ENCODE assay signal across 8 cellular contexts in the genomic region with DNA sequence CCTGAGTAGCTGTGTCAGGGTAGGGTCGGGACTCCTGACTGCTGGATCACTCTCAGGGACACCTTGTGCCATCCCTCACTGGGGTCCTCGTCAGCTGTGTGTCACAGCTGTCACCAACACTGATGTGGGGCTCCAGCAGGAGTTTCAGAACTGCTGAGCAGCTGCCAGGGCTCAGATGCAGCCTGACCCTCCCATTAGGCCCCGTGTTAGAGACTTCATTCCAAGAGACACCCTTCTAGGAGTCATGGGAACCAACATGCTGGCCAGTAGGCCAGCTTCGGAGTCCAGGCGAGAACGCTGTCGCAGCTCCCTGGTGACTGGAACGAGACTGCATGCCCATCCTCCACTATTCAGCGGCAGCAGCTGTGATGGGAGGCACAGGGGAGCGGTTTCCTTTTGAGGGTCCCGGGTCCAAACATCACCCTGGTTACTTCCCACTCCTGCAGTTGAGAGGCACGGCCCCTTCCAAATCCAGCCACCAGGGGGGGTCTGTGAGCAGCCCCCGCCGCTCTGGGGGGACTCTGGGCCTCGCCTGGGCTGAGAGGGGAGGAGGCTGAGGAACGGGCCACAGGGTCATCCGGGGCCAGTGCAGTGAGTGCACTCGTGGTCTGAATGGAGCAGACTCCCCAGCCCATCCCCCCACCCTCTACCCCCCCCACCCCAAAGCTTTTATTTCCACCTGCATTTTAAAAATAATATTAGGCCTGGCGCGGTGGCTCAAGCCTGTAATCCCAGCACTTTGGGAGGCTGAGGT. TPM values are rescaled to one million over a fixed set of nuclear protein-coding genes. Genes with fewer than 3 reads are reported as not detected.
DNase-seq lines count a peak whose midpoint lies in the region; ATAC-seq and TF ChIP-seq lines count a peak whose summit lies in the region.

No MANE protein-coding gene starts in this region.

- peak; percentile 91 for ATAC-seq in PC-3

- peaks cover 4% of the 10 kb centered on the region for H3K36me3 Mint-ChIP-seq in activated T-helper 1 cell treated with anti-CD3 and anti-CD28 coated beads, Interleukin-12 subunit alpha, Interleukin-12 subunit beta, Interleukin-2, Interleukin-4 antibody, amounts not matched to agents 30 ng/mL and 10 ng/mL and 1 ng/mL, durations not matched to agents 14 hours and 24 hours and 36 hours (ENCODE audit: low read depth)

- H3F3A ChIP-seq in PC-3 (ENCODE audit: low read length, unreplicated experiment), result no peaks in the 10 kb centered on the region

- 44 to 47% (median 45%) methylated on average over 20 of the region's 20 CpGs for WGBS in ovary, 3 donors

- H3K79me2 ChIP-seq in PC-3 (ENCODE audit: low read length), result no peaks in the 10 kb centered on the region

- H3K36me3 ChIP-seq in PC-3 (ENCODE audit: low read depth, low read length) (no peaks in the 10 kb centered on the region), ovary (no peaks in the 10 kb centered on the region), uterus (no peaks in the 10 kb centered on the region)

- peaks cover 5% of the 10 kb centered on the region; the same call in 1 of the 2 replicates for H3K4me1 ChIP-seq in PC-3 (ENCODE audit: insufficient read depth, low read length)
- no peaks in the 10 kb centered on the region for H3K4me1 ChIP-seq in ovary (ENCODE audit: insufficient read depth)
- no peaks in the 10 kb centered on the region for H3K4me1 ChIP-seq in uterus

- intact Hi-C loops in PC-3 (cut with micrococcal nuclease), result loop anchor here (2.0 to 5.0 kb wide), 2 partner anchors 39 to 65 kb away; no protein-coding TSS in a partner anchor
- intact Hi-C loops in activated T-helper 1 cell treated with anti-CD3 and anti-CD28 coated beads, Interleukin-12 subunit alpha, Interleukin-12 subunit beta, Interleukin-2, Interleukin-4 antibody, amounts not matched to agents 30 ng/mL and 10 ng/mL and 1 ng/mL, durations not matched to agents 14 hours and 24 hours and 36 hours (cut with micrococcal nuclease), result loop anchor here (5.0 kb wide), 1 partner anchor 125 kb away; a partner anchor contains a TSS
- intact Hi-C loops in ovary (cut with DNase I), result no loop called here
- intact Hi-C loops in uterus (cut with DNase I; ENCODE audit: low total_unique reads), result no loop called here

- H3K27me3 Mint-ChIP-seq in activated T-helper 1 cell treated with anti-CD3 and anti-CD28 coated beads, Interleukin-12 subunit alpha, Interleukin-12 subunit beta, Interleukin-2, Interleukin-4 antibody, amounts not matched to agents 30 ng/mL and 10 ng/mL and 1 ng/mL, durations not matched to agents 14 hours and 24 hours and 36 hours (ENCODE audit: insufficient read depth), result peaks cover 36% of the 10 kb centered on the region

- H3K9me3 ChIP-seq in PC-3 (ENCODE audit: low read length) (no peaks in the 10 kb centered on the region), ovary (no peaks in the 10 kb centered on the region), uterus (no peaks in the 10 kb centered on the region)

- H3K27ac ChIP-seq in PC-3 (ENCODE audit: low read length) (no peak overlapping the region), ovary (no peak overlapping the region), uterus (no peak overlapping the region)

- peaks cover 59% of the 10 kb centered on the region for H3K4me1 Mint-ChIP-seq in activated T-helper 1 cell treated with anti-CD3 and anti-CD28 coated beads, Interleukin-12 subunit alpha, Interleukin-12 subunit beta, Interleukin-2, Interleukin-4 antibody, amounts not matched to agents 30 ng/mL and 10 ng/mL and 1 ng/mL, durations not matched to agents 14 hours and 24 hours and 36 hours (ENCODE audit: low read depth)

- no peak overlapping the region for H3K4me2 ChIP-seq in PC-3 (ENCODE audit: low read length)

- TF ChIP-seq POLR2A in ovary (IDR thresholded peaks at IDR 0.05) (no peak), uterus (IDR thresholded peaks at IDR 0.05) (no peak)

- CTCF ChIA-PET in PC-3 (lab: Charles Lee), result interaction anchor here (0.6 to 1.0 kb wide), 2 partner anchors 10 to 287 kb away, joined by 4 to 5 read pairs; no protein-coding TSS in a partner anchor

- no peaks in the 10 kb centered on the region for H3K27me3 ChIP-seq in PC-3 (ENCODE audit: low read length)
- no peaks in the 10 kb centered on the region for H3K27me3 ChIP-seq in ovary
- no peaks in the 10 kb centered on the region for H3K27me3 ChIP-seq in uterus

- H3K9ac ChIP-seq in PC-3 (ENCODE audit: low read length), result no peak overlapping the region

- TF ChIP-seq EP300 in ovary (IDR thresholded peaks at IDR 0.05), result no peak

- POLR2A ChIA-PET in PC-3 (lab: Charles Lee; ENCODE audit: unreplicated experiment), result no interaction called here

- peak overlapping the region; percentile 26 for H3K4me3 Mint-ChIP-seq in activated T-helper 1 cell treated with anti-CD3 and anti-CD28 coated beads, Interleukin-12 subunit alpha, Interleukin-12 subunit beta, Interleukin-2, Interleukin-4 antibody, amounts not matched to agents 30 ng/mL and 10 ng/mL and 1 ng/mL, durations not matched to agents 14 hours and 24 hours and 36 hours

- H3K4me3 ChIP-seq in PC-3 (ENCODE audit: low read length) (no peak overlapping the region), foreskin fibroblast (ENCODE audit: low read depth in 1 of 2, low read length in 2 of 2) (no peak overlapping the region), ovary (no peak overlapping the region), uterus (no peak overlapping the region)

- no peaks in the 10 kb centered on the region for H3K9me2 ChIP-seq in PC-3 (replicated peaks; ENCODE audit: low read length)

- H4K20me1 ChIP-seq in PC-3 (ENCODE audit: low read length), result no peaks in the 10 kb centered on the region

- H3K9me3 Mint-ChIP-seq in activated T-helper 1 cell treated with anti-CD3 and anti-CD28 coated beads, Interleukin-12 subunit alpha, Interleukin-12 subunit beta, Interleukin-2, Interleukin-4 antibody, amounts not matched to agents 30 ng/mL and 10 ng/mL and 1 ng/mL, durations not matched to agents 14 hours and 24 hours and 36 hours, result no peaks in the 10 kb centered on the region

- peak; percentile 88 for TF ChIP-seq CTCF in GM13977 (IDR thresholded peaks at IDR 0.05; ENCODE audit: extremely low read depth, insufficient read depth, missing control alignments)
- peak; percentile 68 for TF ChIP-seq CTCF in PC-3 (conservative IDR thresholded peaks at IDR 0.05; ENCODE audit: low read depth, low read length)
- peak; percentile 95 for TF ChIP-seq CTCF in foreskin fibroblast (IDR thresholded peaks at IDR 0.05; ENCODE audit: low read depth, low read length)
- TF ChIP-seq CTCF in ovary (IDR thresholded peaks at IDR 0.05), result peak; percentile 39 to 63 (median 39)
- TF ChIP-seq CTCF in uterus (IDR thresholded peaks at IDR 0.05), result peak; percentile 60 to 80 (median 64)

- no peak overlapping the region for H3K27ac Mint-ChIP-seq in activated T-helper 1 cell treated with anti-CD3 and anti-CD28 coated beads, Interleukin-12 subunit alpha, Interleukin-12 subunit beta, Interleukin-2, Interleukin-4 antibody, amounts not matched to agents 30 ng/mL and 10 ng/mL and 1 ng/mL, durations not matched to agents 14 hours and 24 hours and 36 hours

- in situ Hi-C loops in GM13977 (cut with MboI; ENCODE audit: low pct_unique_long_range_greater_than_20kb, low sequenced_read_pairs, unreplicated experiment), result no loop called here

- H2AFZ ChIP-seq in PC-3 (ENCODE audit: low read length), result no peak overlapping the region

- DNase-seq in A172 (ENCODE audit: low spot score), result peak; percentile 33
- peak; percentile 71 for DNase-seq in GM13977 (ENCODE audit: low spot score)
- DNase-seq in PC-3, result peak; percentile 62
- DNase-seq in activated T-helper 1 cell treated with anti-CD3 and anti-CD28 coated beads, Interleukin-12 subunit alpha, Interleukin-12 subunit beta, Interleukin-2, Interleukin-4 antibody, amounts not matched to agents 30 ng/mL and 10 ng/mL and 1 ng/mL, durations not matched to agents 14 hours and 24 hours and 36 hours (ENCODE audit: low spot score), result peak; percentile 58
- DNase-seq in foreskin fibroblast, result peak in 1 of 2 donors; percentile 60
- peak; percentile 39 to 70 (median 48) for DNase-seq in ovary
- peak in 1 of 2 donors; percentile 43 for DNase-seq in uterus
- DNase-seq in NCI-H146 treated with DMSO at 0.1 percent for 48 hours (lab: John Stamatoyannopoulos, UW; ENCODE audit: unreplicated experiment), result no peak

- BruUV-seq in PC-3 (replicated peaks; lab: Mats Ljungman, UMichigan), result no TSS peak

RNA-seq across cellular contexts. Expression of a gene that starts 12.6 kb away (rescaled TPM):
- total RNA-seq in A172 (2014; rRNA removed; shearing (Covaris generic)), result 3.8 and 4.8 TPM in 2 replicates
- 3.9 and 7.0 TPM in 2 replicates for total RNA-seq in PC-3 (2014; rRNA removed)
- total RNA-seq in activated T-helper 1 cell treated with anti-CD3 and anti-CD28 coated beads, Interleukin-12 subunit alpha, Interleukin-12 subunit beta, Interleukin-2, Interleukin-4 antibody, amounts not matched to agents 30 ng/mL and 10 ng/mL and 1 ng/mL, durations not matched to agents 14 hours and 24 hours and 36 hours, result 76.3 and 77.2 TPM in 2 replicates
- 10 to 100 TPM in 1 of 7 donors, 1 to 10 TPM in 6; 2.9 to 15.2 (median 4.2) TPM for total RNA-seq in ovary
- 1 to 10 TPM; 1.7 to 2.5 TPM for polyA plus RNA-seq in ovary
- total RNA-seq in uterus, result 1 to 10 TPM in 3 of 4 donors, not detected in 1; 1.0 to 4.3 (median 2.4) TPM

Comparison
In these comparisons a context has a peak if more than half of its experiments do, and no peak if none do; other contexts are left out.
1. CTCF ChIP-seq: peak in every context shown above with its lines; median percentile 95 in foreskin fibroblast; 88 in GM13977; 68 in PC-3; 64 in uterus; 39 in ovary.
2. intact Hi-C loops: an anchor here in PC-3 (2.0 to 5.0 kb wide) and activated T-helper 1 cell treated with anti-CD3 and anti-CD28 coated beads, Interleukin-12 subunit alpha, Interleukin-12 subunit beta, Interleukin-2, Interleukin-4 antibody, amounts not matched to agents 30 ng/mL and 10 ng/mL and 1 ng/mL, durations not matched to agents 14 hours and 24 hours and 36 hours (5.0 kb wide); none called in ovary and uterus.